In genomic region chr1:67664048-67664447, GRCh38 we compare ENCODE assay signal across 1 cellular context.
TF ChIP-seq lines count a peak whose summit lies in the region.

No MANE protein-coding gene starts in this region.

TF ChIP-seq in HepG2, 621 proteins besides CTCF, POLR2A, EP300 and RAD21 (continued from another document and continues in another):
- TF ChIP-seq ZHX1 (CRISPR knock-in tag; IDR thresholded peaks at IDR 0.05; ENCODE audit: low read depth) (no peak), ZNF562 (CRISPR knock-in tag; IDR thresholded peaks at IDR 0.05; ENCODE audit: borderline replicate concordance) (no peak), PHB2 (IDR thresholded peaks at IDR 0.05; ENCODE audit: partially characterized antibody) (no peak), SIX4 (CRISPR knock-in tag; IDR thresholded peaks at IDR 0.05) (no peak), ZIK1 (CRISPR knock-in tag; IDR thresholded peaks at IDR 0.05; ENCODE audit: borderline replicate concordance, low read depth) (no peak), NONO (IDR thresholded peaks at IDR 0.05) (no peak), NONO (CRISPR knock-in tag; conservative IDR thresholded peaks at IDR 0.05) (no peak), TEF (CRISPR knock-in tag; IDR thresholded peaks at IDR 0.05) (no peak), NFIC (IDR thresholded peaks at IDR 0.05; ENCODE audit: low read length) (peak; percentile 75; the same call in 1 of the 2 replicates), SIX1 (CRISPR knock-in tag; IDR thresholded peaks at IDR 0.05; ENCODE audit: borderline replicate concordance) (no peak), ETV6 (CRISPR knock-in tag; conservative IDR thresholded peaks at IDR 0.05) (no peak), ZFP36L1 (CRISPR knock-in tag; IDR thresholded peaks at IDR 0.05) (no peak), HES4 (CRISPR knock-in tag; IDR thresholded peaks at IDR 0.05; ENCODE audit: borderline replicate concordance) (no peak), DMTF1 (CRISPR knock-in tag; IDR thresholded peaks at IDR 0.05) (no peak), ZNF646 (CRISPR knock-in tag; IDR thresholded peaks at IDR 0.05) (no peak), SOX13 (IDR thresholded peaks at IDR 0.05) (peak; percentile 90), SOX13 (CRISPR knock-in tag; conservative IDR thresholded peaks at IDR 0.05 in 1 of 2, IDR thresholded peaks at IDR 0.05 in 1 of 2) (peak in 1 of 2 experiments; percentile 99; a peak in 2 of 4 replicates), TRIM22 (IDR thresholded peaks at IDR 0.05) (no peak), ZSCAN31 (CRISPR knock-in tag; IDR thresholded peaks at IDR 0.05; ENCODE audit: low read depth) (no peak), CSRNP2 (CRISPR knock-in tag; conservative IDR thresholded peaks at IDR 0.05; ENCODE audit: low read depth) (no peak), BORCS8-MEF2B (CRISPR knock-in tag; IDR thresholded peaks at IDR 0.05) (no peak), TBL1XR1 (IDR thresholded peaks at IDR 0.05; ENCODE audit: borderline replicate concordance, low read length, partially characterized antibody) (no peak), IRX3 (CRISPR knock-in tag; IDR thresholded peaks at IDR 0.05; ENCODE audit: borderline replicate concordance, low read depth) (no peak), TP53 (CRISPR knock-in tag; conservative IDR thresholded peaks at IDR 0.05) (no peak), ZNF260 (CRISPR knock-in tag; IDR thresholded peaks at IDR 0.05; ENCODE audit: borderline replicate concordance, low read depth) (no peak)
- TF ChIP-seq, protein P1, sequence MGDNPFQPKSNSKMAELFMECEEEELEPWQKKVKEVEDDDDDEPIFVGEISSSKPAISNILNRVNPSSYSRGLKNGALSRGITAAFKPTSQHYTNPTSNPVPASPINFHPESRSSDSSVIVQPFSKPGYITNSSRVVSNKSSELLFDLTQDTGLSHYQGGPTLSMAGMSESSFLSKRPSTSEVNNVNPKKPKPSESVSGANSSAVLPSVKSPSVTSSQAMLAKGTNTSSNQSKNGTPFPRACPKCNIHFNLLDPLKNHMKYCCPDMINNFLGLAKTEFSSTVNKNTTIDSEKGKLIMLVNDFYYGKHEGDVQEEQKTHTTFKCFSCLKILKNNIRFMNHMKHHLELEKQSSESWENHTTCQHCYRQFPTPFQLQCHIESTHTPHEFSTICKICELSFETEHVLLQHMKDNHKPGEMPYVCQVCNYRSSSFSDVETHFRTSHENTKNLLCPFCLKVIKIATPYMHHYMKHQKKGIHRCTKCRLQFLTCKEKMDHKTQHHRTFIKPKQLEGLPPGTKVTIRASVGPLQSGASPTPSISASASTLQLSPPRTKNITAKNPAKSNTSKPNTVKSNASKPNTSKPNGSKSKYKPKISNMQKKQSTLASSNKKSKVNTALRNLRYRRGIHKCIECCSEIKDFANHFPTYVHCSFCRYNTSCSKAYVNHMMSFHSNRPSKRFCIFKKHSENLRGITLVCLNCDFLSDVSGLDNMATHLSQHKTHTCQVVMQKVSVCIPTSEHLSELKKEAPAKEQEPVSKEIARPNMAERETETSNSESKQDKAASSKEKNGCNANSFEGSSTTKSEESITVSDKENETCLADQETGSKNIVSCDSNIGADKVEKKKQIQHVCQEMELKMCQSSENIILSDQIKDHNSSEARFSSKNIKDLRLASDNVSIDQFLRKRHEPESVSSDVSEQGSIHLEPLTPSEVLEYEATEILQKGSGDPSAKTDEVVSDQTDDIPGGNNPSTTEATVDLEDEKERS (CRISPR knock-in tag; IDR thresholded peaks at IDR 0.05): no peak
- TF ChIP-seq, protein P2, sequence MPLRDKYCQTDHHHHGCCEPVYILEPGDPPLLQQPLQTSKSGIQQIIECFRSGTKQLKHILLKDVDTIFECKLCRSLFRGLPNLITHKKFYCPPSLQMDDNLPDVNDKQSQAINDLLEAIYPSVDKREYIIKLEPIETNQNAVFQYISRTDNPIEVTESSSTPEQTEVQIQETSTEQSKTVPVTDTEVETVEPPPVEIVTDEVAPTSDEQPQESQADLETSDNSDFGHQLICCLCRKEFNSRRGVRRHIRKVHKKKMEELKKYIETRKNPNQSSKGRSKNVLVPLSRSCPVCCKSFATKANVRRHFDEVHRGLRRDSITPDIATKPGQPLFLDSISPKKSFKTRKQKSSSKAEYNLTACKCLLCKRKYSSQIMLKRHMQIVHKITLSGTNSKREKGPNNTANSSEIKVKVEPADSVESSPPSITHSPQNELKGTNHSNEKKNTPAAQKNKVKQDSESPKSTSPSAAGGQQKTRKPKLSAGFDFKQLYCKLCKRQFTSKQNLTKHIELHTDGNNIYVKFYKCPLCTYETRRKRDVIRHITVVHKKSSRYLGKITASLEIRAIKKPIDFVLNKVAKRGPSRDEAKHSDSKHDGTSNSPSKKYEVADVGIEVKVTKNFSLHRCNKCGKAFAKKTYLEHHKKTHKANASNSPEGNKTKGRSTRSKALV (CRISPR knock-in tag; IDR thresholded peaks at IDR 0.05): no peak
- TF ChIP-seq, protein P3, sequence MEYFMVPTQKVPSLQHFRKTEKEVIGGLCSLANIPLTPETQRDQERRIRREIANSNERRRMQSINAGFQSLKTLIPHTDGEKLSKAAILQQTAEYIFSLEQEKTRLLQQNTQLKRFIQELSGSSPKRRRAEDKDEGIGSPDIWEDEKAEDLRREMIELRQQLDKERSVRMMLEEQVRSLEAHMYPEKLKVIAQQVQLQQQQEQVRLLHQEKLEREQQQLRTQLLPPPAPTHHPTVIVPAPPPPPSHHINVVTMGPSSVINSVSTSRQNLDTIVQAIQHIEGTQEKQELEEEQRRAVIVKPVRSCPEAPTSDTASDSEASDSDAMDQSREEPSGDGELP (IDR thresholded peaks at IDR 0.05; ENCODE audit: borderline replicate concordance, low read depth): no peak
